Comparison of ENCODE assay signal across 20 cellular contexts in genomic region chr18:47594621-47595086, GRCh38.
A peak's percentile ranks its signal among the peaks of the same experiment; 100 is the strongest.
DNase-seq lines count a peak whose midpoint lies in the region; ATAC-seq and TF ChIP-seq lines count a peak whose summit lies in the region.
"Had no signal": no experiment of that assay in that cellular context is flagged by ENCODE, and none has a peak within 500 bp of the region (broad histone marks: within the 10 kb centered on the region; RNA-seq: fewer than 3 reads in every experiment).

No MANE protein-coding gene starts in this region.

- H3K4me3 ChIP-seq in SK-N-SH (ENCODE audit: low read depth in 2 of 2, low read length in 1 of 2) (peak overlapping the region in 1 of 2 experiments; percentile 38; a peak in 2 of 4 replicates), heart left ventricle (no peak overlapping the region)
- H3K4me3 ChIP-seq: breast epithelium, right atrium auricular region, thyroid gland had no signal

- H3K9me3 ChIP-seq in SK-N-SH (no peaks in the 10 kb centered on the region), heart left ventricle (peaks cover 0 to 6% (median 0%) of the 10 kb centered on the region in 12 donors)
- H3K9me3 ChIP-seq: thyroid gland had no signal

- TF ChIP-seq EP300 in SK-N-SH (IDR thresholded peaks at IDR 0.05; ENCODE audit: borderline replicate concordance in 1 of 2, low read depth in 1 of 2, low read length in 1 of 2) = no peak

- TF ChIP-seq CTCF in SK-N-SH (IDR thresholded peaks at IDR 0.05) (no peak), type B pancreatic cell (conservative IDR thresholded peaks at IDR 0.05) (no peak), heart left ventricle (IDR thresholded peaks at IDR 0.05) (no peak)

- intact Hi-C loops in heart left ventricle (cut with DNase I) = no loop called here

- no peaks in the 10 kb centered on the region for H4K20me1 ChIP-seq in SK-N-SH (ENCODE audit: insufficient read depth)

- H3K27ac ChIP-seq in SK-N-SH (ENCODE audit: low read depth in 2 of 2, low read length in 1 of 2) (no peak overlapping the region), heart left ventricle (no peak overlapping the region)
- H3K27ac ChIP-seq: breast epithelium, right atrium auricular region, thyroid gland had no signal

- no peak overlapping the region for H3K27ac Mint-ChIP-seq in type B pancreatic cell
- H3K27ac Mint-ChIP-seq: naive thymus-derived CD4-positive, alpha-beta T cell had no signal

- H3K4me3 Mint-ChIP-seq in type B pancreatic cell = peak overlapping the region; percentile 68
- H3K4me3 Mint-ChIP-seq: naive thymus-derived CD4-positive, alpha-beta T cell had no signal

- H3K4me1 ChIP-seq in SK-N-SH (ENCODE audit: control insufficient read depth in 1 of 2, insufficient read depth in 2 of 2, low read depth in 1 of 2, low read length in 1 of 2) (peaks cover 0 to 9% of the 10 kb centered on the region in 2 experiments; a peak in 1 of 4 replicates), heart left ventricle (no peaks in the 10 kb centered on the region)
- H3K4me1 ChIP-seq: breast epithelium, right atrium auricular region, thyroid gland had no signal

- WGBS in SK-N-SH (ENCODE audit: low lambda C conversion rate) = 4% methylated on average over 23 of the region's 23 CpGs
- WGBS in heart left ventricle, 4 donors = 74 to 80% (median 79%) methylated on average over 23 of the region's 23 CpGs

- H2AFZ ChIP-seq in SK-N-SH (ENCODE audit: low read depth) = no peak overlapping the region

- H3K27me3 Mint-ChIP-seq in type B pancreatic cell = peaks cover 43% of the 10 kb centered on the region

- POLR2A ChIA-PET in SK-N-SH (lab: Yijun Ruan, JAX) = no interaction called here

- in situ Hi-C loops in SK-MEL-5 (cut with HindIII; ENCODE audit: low pct_unique_long_range_greater_than_20kb, low sequenced_read_pairs) = no loop called here

- ATAC-seq in SK-N-SH treated with all-trans-retinoic acid at 6 μM for 48 hours (no peak), heart left ventricle (no peak)
- ATAC-seq: naive thymus-derived CD4-positive, alpha-beta T cell had no signal

- peaks cover 4% of the 10 kb centered on the region for H3K4me1 Mint-ChIP-seq in type B pancreatic cell (ENCODE audit: unreplicated experiment)

- H3K27me3 ChIP-seq in SK-N-SH (ENCODE audit: insufficient read depth) = no peaks in the 10 kb centered on the region
- H3K27me3 ChIP-seq in heart left ventricle = peaks cover 0 to 47% (median 14%) of the 10 kb centered on the region in 9 donors
- H3K27me3 ChIP-seq: right atrium auricular region, thyroid gland had no signal

- no peak for TF ChIP-seq POLR2A in heart left ventricle (IDR thresholded peaks at IDR 0.05)

- CTCF ChIA-PET in SK-N-SH (lab: Yijun Ruan, JAX) = interaction anchor here (0.8 to 2.6 kb wide), 3 partner anchors 11 to 160 kb away, joined by 3 to 9 read pairs (median 5); no protein-coding TSS in a partner anchor

- DNase-seq in SK-N-SH (peak; percentile 67), SK-MEL-5 (ENCODE audit: low read depth, low spot score) (peak; percentile 19), left kidney (ENCODE audit: low read depth, low spot score) (peak; percentile 33), type B pancreatic cell (ENCODE audit: extremely low spot score, unreplicated experiment) (no peak), COLO829 (ENCODE audit: low spot score) (no peak), NOMO-1 treated with dmso at 0.1 percent for 144 hours (lab: John Stamatoyannopoulos, UW; ENCODE audit: unreplicated experiment) (no peak), heart left ventricle (no peak)
- DNase-seq: activated CD8-positive, alpha-beta memory T cell treated with anti-CD3 and anti-CD28 coated beads, Interleukin-2, amount 50 U/mL, for 48 hours; activated naive CD4-positive, alpha-beta T cell; effector CD8-positive, alpha-beta T cell; naive thymus-derived CD4-positive, alpha-beta T cell; NCI-H526 treated with DMSO at 0.1 percent for 48 hours; RPMI8226; stimulated activated CD4-positive, alpha-beta T cell treated with anti-CD3 and anti-CD28 coated beads, Interleukin-2, amount 100 ng/mL, for 48 hours; stimulated activated CD8-positive, alpha-beta memory T cell treated with anti-CD3 and anti-CD28 coated beads, Interleukin-4, amount 100 ng/mL, for 48 hours; T-helper 1 cell; thyroid gland had no signal

- H3K9ac ChIP-seq in SK-N-SH = no peak overlapping the region

- no peak overlapping the region for H3K4me2 ChIP-seq in SK-N-SH

- H3K9me3 Mint-ChIP-seq in type B pancreatic cell = peaks cover 7% of the 10 kb centered on the region

- no peaks in the 10 kb centered on the region for H3F3A ChIP-seq in SK-N-SH (replicated peaks; ENCODE audit: insufficient read depth)

- H3K36me3 ChIP-seq in SK-N-SH (replicated peaks in 1 of 2; ENCODE audit: control insufficient read depth in 1 of 2, insufficient read depth in 2 of 2, low read length in 1 of 2) (no peaks in the 10 kb centered on the region), heart left ventricle (no peaks in the 10 kb centered on the region)
- H3K36me3 ChIP-seq: breast epithelium, right atrium auricular region, thyroid gland had no signal

- no peaks in the 10 kb centered on the region for H3K9me2 ChIP-seq in SK-N-SH

- TF ChIP-seq RAD21 in SK-N-SH (IDR thresholded peaks at IDR 0.05; ENCODE audit: low read length) = no peak

- H3K36me3 Mint-ChIP-seq in type B pancreatic cell = no peaks in the 10 kb centered on the region
- H3K36me3 Mint-ChIP-seq: naive thymus-derived CD4-positive, alpha-beta T cell had no signal

- no peaks in the 10 kb centered on the region for H3K79me2 ChIP-seq in SK-N-SH (ENCODE audit: insufficient read depth)

TF ChIP-seq in SK-N-SH, 30 proteins besides CTCF, POLR2A, EP300 and RAD21:
- TF ChIP-seq NFIC (IDR thresholded peaks at IDR 0.05; ENCODE audit: borderline replicate concordance) (no peak), SIN3A (IDR thresholded peaks at IDR 0.05; ENCODE audit: borderline replicate concordance, low read depth, low read length) (no peak), MXI1 (IDR thresholded peaks at IDR 0.05; ENCODE audit: low read depth, low read length) (peak; percentile 87; the same call in 1 of the 2 replicates)

TF ChIP-seq in SK-N-SH treated with all-trans-retinoic acid at 6 μM for 48 hours, 23 proteins besides CTCF, POLR2A, EP300 and RAD21:
- TF ChIP-seq PATZ1 (CRISPR knock-in tag; IDR thresholded peaks at IDR 0.05; ENCODE audit: borderline replicate concordance) = no peak
- no peak for TF ChIP-seq ZNF565 (CRISPR knock-in tag; conservative IDR thresholded peaks at IDR 0.05; ENCODE audit: low read depth)
- no peak for TF ChIP-seq ZC3H10 (CRISPR knock-in tag; IDR thresholded peaks at IDR 0.05)
- no peak for TF ChIP-seq GLIS3 (CRISPR knock-in tag; IDR thresholded peaks at IDR 0.05)

Comparison
In these comparisons a context has a peak if more than half of its experiments do, and no peak if none do; other contexts are left out.
1. DNase-seq: peak in SK-N-SH (single experiment), SK-MEL-5 (single experiment) and left kidney (single experiment); none in type B pancreatic cell (single experiment), COLO829 (single experiment), NOMO-1 treated with dmso at 0.1 percent for 144 hours (single experiment) and heart left ventricle (0 of 5).